8 cellular contexts compared by ENCODE assay signal in the genomic region with DNA sequence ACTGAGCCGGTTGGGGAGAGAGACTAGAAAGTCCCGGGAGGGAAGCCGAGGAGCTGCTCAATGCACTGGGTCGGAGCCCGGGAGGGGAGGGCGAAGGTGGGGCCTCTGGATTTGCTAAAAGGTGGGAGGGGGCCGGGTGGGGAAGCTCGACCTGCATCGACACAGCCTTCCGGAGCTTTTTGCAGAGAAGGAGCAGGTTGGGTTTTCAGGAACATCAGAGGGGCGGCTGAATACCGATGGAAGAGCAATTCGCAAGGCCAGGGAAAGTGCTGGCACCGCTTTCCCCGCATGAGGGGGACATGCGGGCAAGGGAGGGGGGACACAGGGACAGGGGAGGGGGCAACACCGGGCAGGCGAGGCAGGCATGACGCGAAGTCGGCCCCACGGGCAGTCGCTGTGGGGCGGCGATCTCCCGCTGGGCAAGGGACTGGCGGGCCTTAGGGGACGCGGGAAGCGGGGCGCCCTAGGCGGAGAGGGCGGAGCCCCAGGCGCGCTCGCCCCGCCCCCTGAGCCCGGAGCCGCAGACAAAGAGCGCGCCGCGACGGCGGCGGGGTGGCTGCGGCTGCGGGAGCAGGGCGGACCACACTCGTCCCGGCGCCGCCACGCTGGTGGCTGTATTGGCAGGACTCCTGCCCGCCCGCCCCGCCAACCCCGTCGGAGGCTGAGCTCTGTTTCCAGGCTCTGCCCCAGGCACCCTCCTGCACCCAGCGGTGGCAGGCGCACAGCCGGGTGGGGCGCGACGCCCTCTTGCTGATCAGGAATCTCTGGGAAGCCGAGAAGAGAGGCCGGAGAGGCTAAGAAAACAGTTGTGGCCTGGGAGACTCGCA. TPM values are rescaled to one million over a fixed set of nuclear protein-coding genes. Genes with fewer than 3 reads are reported as not detected.
DNase-seq lines count a peak whose midpoint lies in the region; ATAC-seq and TF ChIP-seq lines count a peak whose summit lies in the region.

No MANE protein-coding gene starts in this region.

- no peaks in the 10 kb centered on the region for H3K9me3 ChIP-seq in WERI-Rb-1 (ENCODE audit: severe bottlenecking)
- H3K9me3 ChIP-seq in lung (ENCODE audit: control insufficient read depth in 2 of 2, insufficient read depth in 1 of 2, low read length in 1 of 2), result no peaks in the 10 kb centered on the region

- H3K27me3 ChIP-seq in WERI-Rb-1 (ENCODE audit: insufficient read depth, low read depth, severe bottlenecking) (peaks cover 12% of the 10 kb centered on the region), lung (ENCODE audit: control insufficient read depth, insufficient read depth) (no peaks in the 10 kb centered on the region)

- no peaks in the 10 kb centered on the region for H3K36me3 ChIP-seq in WERI-Rb-1
- no peaks in the 10 kb centered on the region for H3K36me3 ChIP-seq in lung (ENCODE audit: control insufficient read depth in 2 of 2, insufficient read depth in 2 of 2, low read length in 2 of 2)

- TF ChIP-seq CTCF in HFF-Myc (IDR thresholded peaks at IDR 0.05; ENCODE audit: low read depth, low read length, missing control alignments) (no peak), WERI-Rb-1 (IDR thresholded peaks at IDR 0.05; ENCODE audit: low read depth, low read length) (0 out of 2 replicates have a peak, but pooled peaks have one; percentile 1), choroid plexus epithelial cell (conservative IDR thresholded peaks at IDR 0.05; ENCODE audit: low read depth, low read length) (no peak), lung (IDR thresholded peaks at IDR 0.05; ENCODE audit: control extremely low read depth, extremely low read depth) (no peak)

- H3K4me3 ChIP-seq in HFF-Myc (replicated peaks; ENCODE audit: low read depth, low read length) (peak overlapping the region; percentile 25), WERI-Rb-1 (ENCODE audit: low read depth, low read length) (peak overlapping the region; percentile 53), choroid plexus epithelial cell (ENCODE audit: low read depth, low read length) (peak overlapping the region; percentile 29), lung (no peak overlapping the region)

- H3K27ac ChIP-seq in WERI-Rb-1, result peak overlapping the region; percentile 85
- no peak overlapping the region for H3K27ac ChIP-seq in lung (ENCODE audit: low read depth in 1 of 2, low read length in 1 of 2)

- peak; percentile 56 for DNase-seq in AG08395 (ENCODE audit: low spot score)
- DNase-seq in HFF-Myc (ENCODE audit: extremely low read depth, low read depth), result no peak
- DNase-seq in WERI-Rb-1, result peak; percentile 79
- no peak for DNase-seq in choroid plexus epithelial cell (ENCODE audit: low read depth)
- no peak for DNase-seq in lung (ENCODE audit: low spot score)
- peak; percentile 34 for DNase-seq in stimulated activated naive CD4-positive, alpha-beta T cell treated with Interleukin-2 at 50 U/mL for 16 hours (lab: John Stamatoyannopoulos, UW)
- DNase-seq in KG1 (lab: John Stamatoyannopoulos, UW), result no peak
- no peak for DNase-seq in NOMO-1 (lab: John Stamatoyannopoulos, UW; ENCODE audit: unreplicated experiment in 2 of 2)

- peak; percentile 42 for ATAC-seq in lung (ENCODE audit: insufficient read depth, low FRiP score)

- WGBS in lung, 2 donors, result 20% methylated on average over 19 to 68 of the region's 68 CpGs

- no peaks in the 10 kb centered on the region for H3K4me1 ChIP-seq in lung (ENCODE audit: control insufficient read depth in 2 of 2, insufficient read depth in 2 of 2, low read length in 2 of 2)

RNA-seq across cellular contexts. Expression of a gene that starts 11.6 kb away (rescaled TPM):
- total RNA-seq in lung, result 1 to 10 TPM; 3.6 to 8.1 TPM
- polyA plus RNA-seq in lung, result 1 to 10 TPM; 2.3 to 3.9 TPM

RNA-seq across cellular contexts. Expression of a gene that starts 24.3 kb away (rescaled TPM):
- total RNA-seq in lung, result 100 to 1,000 TPM in 1 of 2 donors, 10 to 100 TPM in 1; 84.2 to 413 TPM
- polyA plus RNA-seq in lung, result 1,000 to 10,000 TPM in 1 of 2 donors, 100 to 1,000 TPM in 1; 721 to 1,008 TPM

RNA-seq across cellular contexts. Expression of a gene that starts 24.6 kb away (rescaled TPM):
- 10 to 100 TPM; 30.4 to 58.5 TPM for total RNA-seq in lung
- 10 to 100 TPM; 51.0 to 65.5 TPM for polyA plus RNA-seq in lung

RNA-seq across cellular contexts. Expression of a gene that starts 37.9 kb away (rescaled TPM):
- under 1 TPM; 0.15 to 0.23 TPM for total RNA-seq in lung
- polyA plus RNA-seq in lung, result under 1 TPM; 0.04 to 0.14 TPM

RNA-seq across cellular contexts. Expression of a gene that starts 54.7 kb away (rescaled TPM):
- total RNA-seq in lung, result 1 to 10 TPM; 1.0 to 2.6 TPM
- 1 to 10 TPM; 1.2 to 1.7 TPM for polyA plus RNA-seq in lung

Comparison
In these comparisons a context has a peak if more than half of its experiments do, and no peak if none do; other contexts are left out.
1. DNase-seq: peak in AG08395 (single experiment), WERI-Rb-1 (single experiment) and stimulated activated naive CD4-positive, alpha-beta T cell treated with Interleukin-2 at 50 U/mL for 16 hours (single experiment); none in HFF-Myc (single experiment), choroid plexus epithelial cell (single experiment), lung (single experiment), KG1 (single experiment) and NOMO-1 (0 of 2).